Comparison of ENCODE assay signal across 1 cellular context in the genomic region with DNA sequence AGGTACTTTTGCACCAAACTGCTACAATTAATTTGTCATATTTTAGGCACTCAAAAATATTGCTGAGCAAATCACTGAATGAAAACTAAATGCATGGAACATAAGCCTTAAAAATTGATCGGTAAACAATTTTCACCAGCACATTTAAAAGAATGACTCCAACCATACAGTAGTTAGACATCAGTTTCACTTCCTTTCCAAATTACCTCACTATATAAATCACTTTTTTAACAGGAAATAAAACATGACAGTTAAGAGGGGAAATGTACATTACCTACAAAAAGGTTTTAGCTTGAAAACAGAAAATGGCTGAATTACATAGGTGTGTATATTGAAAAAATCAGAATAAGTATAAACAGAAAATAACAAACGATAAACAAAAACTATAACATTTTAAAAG.
TF ChIP-seq lines count a peak whose summit lies in the region.

No MANE protein-coding gene starts in this region.

TF ChIP-seq in HepG2, 621 proteins besides CTCF, POLR2A, EP300 and RAD21 (continued from another document):
- TF ChIP-seq, protein P1, sequence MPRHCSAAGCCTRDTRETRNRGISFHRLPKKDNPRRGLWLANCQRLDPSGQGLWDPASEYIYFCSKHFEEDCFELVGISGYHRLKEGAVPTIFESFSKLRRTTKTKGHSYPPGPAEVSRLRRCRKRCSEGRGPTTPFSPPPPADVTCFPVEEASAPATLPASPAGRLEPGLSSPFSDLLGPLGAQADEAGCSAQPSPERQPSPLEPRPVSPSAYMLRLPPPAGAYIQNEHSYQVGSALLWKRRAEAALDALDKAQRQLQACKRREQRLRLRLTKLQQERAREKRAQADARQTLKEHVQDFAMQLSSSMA (CRISPR knock-in tag; IDR thresholded peaks at IDR 0.05), result no peak
